Comparison of ENCODE assay signal across 27 cellular contexts in the genomic region with DNA sequence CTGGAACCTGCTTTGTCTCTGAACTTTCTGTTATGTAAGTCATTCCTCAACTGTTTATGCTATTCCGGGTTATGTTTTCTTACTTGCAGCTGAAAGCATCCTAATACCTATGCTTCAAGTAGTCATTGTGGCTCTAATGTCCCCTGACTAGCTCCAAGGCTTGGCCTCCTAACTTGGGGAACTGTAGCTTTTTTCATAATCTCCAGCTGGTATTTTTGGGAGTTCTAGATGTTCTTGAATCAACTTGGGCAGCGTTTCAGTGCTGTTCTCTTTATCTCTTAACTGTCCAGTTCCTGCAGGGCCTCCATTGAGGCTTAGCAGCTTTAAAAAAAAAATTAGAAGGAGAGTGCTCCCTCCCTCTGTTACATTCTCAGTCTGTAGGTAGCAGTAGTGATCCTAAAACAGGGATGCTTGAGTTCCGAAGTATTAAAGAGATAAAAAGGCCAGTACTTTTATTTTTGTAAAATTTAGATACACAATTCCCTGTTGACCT.
"Had no signal": no experiment of that assay in that cellular context is flagged by ENCODE, and none has a peak within 500 bp of the region (broad histone marks: within the 10 kb centered on the region; RNA-seq: fewer than 3 reads in every experiment).

No MANE protein-coding gene starts in this region.

- H3K9me3 ChIP-seq: neutrophil, pancreas, prostate gland, right lobe of liver, thoracic aorta, thyroid gland, tibial nerve, upper lobe of left lung, vagina had no signal

- H3K4me1 ChIP-seq: neural progenitor cell, pancreas, prostate gland, right lobe of liver, spleen, stomach, thyroid gland, upper lobe of left lung, vagina had no signal

- H3K27ac ChIP-seq: neural progenitor cell, neutrophil, pancreas, prostate gland, right lobe of liver, skin epidermis, spleen, thoracic aorta, thyroid gland, upper lobe of left lung, vagina had no signal

- H3K4me3 ChIP-seq: neural progenitor cell, pancreas, prostate gland, right lobe of liver, skin epidermis, smooth muscle cell, spleen, stomach, thoracic aorta, thyroid gland, tibial nerve, upper lobe of left lung, vagina had no signal

- DNase-seq: naive thymus-derived CD4-positive, alpha-beta T cell; natural killer cell; nucleus accumbens; pancreas; retina; right cardiac atrium; right lobe of liver; spleen; stimulated activated CD4-positive, alpha-beta T cell treated with anti-CD3 and anti-CD28 coated beads, Interleukin-12 subunit alpha, Interleukin-12 subunit beta, amount 100 ng/mL, for 4 hours; stimulated activated CD4-positive, alpha-beta T cell treated with anti-CD3 and anti-CD28 coated beads, Interleukin-1b, Interleukin-23, amount 100 ng/mL, for 48 hours; stimulated activated CD4-positive, alpha-beta T cell treated with anti-CD3 and anti-CD28 coated beads, Interleukin-4, amount 100 ng/mL, for 1 hour; stimulated activated CD4-positive, alpha-beta T cell treated with anti-CD3 and anti-CD28 coated beads, Interleukin-4, amount 100 ng/mL, for 4 hours; stimulated activated CD8-positive, alpha-beta memory T cell treated with anti-CD3 and anti-CD28 coated beads, Interleukin-4, amount 100 ng/mL, for 48 hours; stimulated activated naive CD4-positive, alpha-beta T cell; stomach; thyroid gland; trophoblast cell; upper lobe of left lung had no signal

- H3K27me3 ChIP-seq: neural progenitor cell, neutrophil, pancreas, right lobe of liver, spleen, stomach, thyroid gland, tibial nerve, upper lobe of left lung, vagina had no signal

- ATAC-seq: naive thymus-derived CD4-positive, alpha-beta T cell; natural killer cell; pancreas; right lobe of liver; stimulated activated memory B cell treated with anti-CD40 and anti-IgM and Interleukin-4, amounts not matched to agents 10 μg/mL and 1 μg/mL and 100 μg/mL, for 72 hours had no signal

- H3K36me3 ChIP-seq: neural progenitor cell, neutrophil, pancreas, prostate gland, right lobe of liver, spleen, stomach, thoracic aorta, thyroid gland, tibial nerve, upper lobe of left lung, vagina had no signal
